ENCODE assay signal across 9 cellular contexts in the genomic region with DNA sequence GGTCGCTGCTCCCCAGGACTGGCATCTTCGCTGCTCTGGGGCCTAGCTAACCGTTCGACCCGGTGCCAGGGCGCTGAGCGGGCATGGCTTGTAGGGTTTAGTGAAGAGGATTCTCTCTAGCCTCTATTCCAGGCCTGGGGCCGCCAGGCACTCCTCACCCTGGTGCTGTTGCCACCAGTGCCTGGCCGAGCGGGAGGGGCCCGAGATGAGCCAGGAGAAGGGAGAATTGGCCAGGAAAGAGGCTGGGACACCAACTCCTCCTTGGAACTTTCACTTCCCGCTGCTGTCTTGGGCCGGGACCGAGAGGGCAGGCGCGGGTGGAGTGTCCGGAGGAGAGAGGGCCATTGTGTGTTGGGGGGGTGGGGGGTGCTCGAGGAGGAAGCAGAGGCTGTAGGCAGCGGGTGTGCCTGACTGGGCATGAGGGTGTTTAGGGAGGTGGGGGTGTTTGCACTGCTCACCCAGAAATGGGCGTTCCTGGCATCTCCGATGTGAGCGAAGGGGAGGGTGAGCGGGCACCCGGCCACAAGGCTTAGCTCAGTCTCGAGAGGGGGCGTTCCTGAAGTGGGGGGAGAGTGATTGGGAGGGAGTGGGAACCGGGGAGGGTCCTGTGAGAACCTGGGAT. TPM values are rescaled to one million over a fixed set of nuclear protein-coding genes. Genes with fewer than 3 reads are reported as not detected.
DNase-seq lines count a peak whose midpoint lies in the region; ATAC-seq and TF ChIP-seq lines count a peak whose summit lies in the region.
"Had no signal": no experiment of that assay in that cellular context is flagged by ENCODE, and none has a peak within 500 bp of the region (broad histone marks: within the 10 kb centered on the region; RNA-seq: fewer than 3 reads in every experiment).

No MANE protein-coding gene starts in this region.

- H3K27me3 ChIP-seq in adrenal gland, result no peaks in the 10 kb centered on the region
- H3K27me3 ChIP-seq in heart right ventricle, result no peaks in the 10 kb centered on the region

- H3K4me3 ChIP-seq in adrenal gland (peak overlapping the region in 3 of 4 donors; percentile 11 to 82 (median 42)), heart right ventricle (peak overlapping the region; percentile 51 to 98 (median 84))

- H3K4me1 ChIP-seq in ES-I3 (ENCODE audit: insufficient read depth, low read length), result peaks cover 11% of the 10 kb centered on the region; the same call in 1 of the 2 replicates
- peaks cover 12 to 26% of the 10 kb centered on the region in 2 donors for H3K4me1 ChIP-seq in adrenal gland (replicated peaks in 1 of 2)
- H3K4me1 ChIP-seq in heart right ventricle, result peaks cover 12 to 45% (median 27%) of the 10 kb centered on the region in 9 donors

- H3K27ac ChIP-seq in adrenal gland, result peak overlapping the region in 4 of 5 donors; percentile 38 to 99 (median 90)
- peak overlapping the region; percentile 53 to 98 (median 94) for H3K27ac ChIP-seq in heart right ventricle

- peak; percentile 49 for DNase-seq in HPDE6-E6E7 (ENCODE audit: extremely low spot score)
- DNase-seq in adrenal gland, result peak; percentile 39 to 69 (median 47)
- peak; percentile 71 to 79 for DNase-seq in heart right ventricle
- peak; percentile 28 for DNase-seq in pons (ENCODE audit: low spot score)
- no peak for DNase-seq in NCI-H1930 (lab: John Stamatoyannopoulos, UW)
- DNase-seq in retina, result no peak

- intact Hi-C loops in adrenal gland (cut with DNase I) (no loop called here), heart right ventricle (cut with DNase I) (loop anchor here in 4 of 10 donors (2.0 to 10.0 kb wide), 7 partner anchors 33 to 567 kb away; a partner anchor contains a TSS)

- no peak for TF ChIP-seq CTCF in adrenal gland (IDR thresholded peaks at IDR 0.05)
- no peak for TF ChIP-seq CTCF in heart right ventricle (IDR thresholded peaks at IDR 0.05)

- H3K36me3 ChIP-seq in ES-I3 (ENCODE audit: insufficient read depth, low read length) (no peaks in the 10 kb centered on the region), adrenal gland (replicated peaks in 1 of 2) (peaks cover 0 to 27% of the 10 kb centered on the region in 2 donors), heart right ventricle (peaks cover 0 to 38% (median 20%) of the 10 kb centered on the region in 9 donors)

- 25 to 32% (median 29%) methylated on average over 15 to 27 of the region's 27 CpGs for WGBS in adrenal gland, 4 donors
- 3 to 5% methylated on average over 25 to 27 of the region's 27 CpGs for WGBS in heart right ventricle, 2 donors

- ATAC-seq in SK-N-SH treated with all-trans-retinoic acid at 6 μM for 48 hours (peak; percentile 63), heart right ventricle (peak; percentile 41 to 79 (median 64))

- no peaks in the 10 kb centered on the region for H3K9me3 ChIP-seq in ES-I3 (ENCODE audit: control insufficient read depth, insufficient read depth, low read length)
- H3K9me3 ChIP-seq in adrenal gland (replicated peaks in 1 of 3), result no peaks in the 10 kb centered on the region
- H3K9me3 ChIP-seq in heart right ventricle, result no peaks in the 10 kb centered on the region

- H3K9ac ChIP-seq in ES-I3 (ENCODE audit: low read depth, low read length), result peak overlapping the region; percentile 78

- TF ChIP-seq POLR2A in adrenal gland (IDR thresholded peaks at IDR 0.05), result no peak

TF ChIP-seq in SK-N-SH treated with all-trans-retinoic acid at 6 μM for 48 hours, 23 proteins besides CTCF, POLR2A, EP300 and RAD21:
- TF ChIP-seq PPARA (CRISPR knock-in tag; IDR thresholded peaks at IDR 0.05; ENCODE audit: borderline replicate concordance), result no peak
- TF ChIP-seq, protein P1, sequence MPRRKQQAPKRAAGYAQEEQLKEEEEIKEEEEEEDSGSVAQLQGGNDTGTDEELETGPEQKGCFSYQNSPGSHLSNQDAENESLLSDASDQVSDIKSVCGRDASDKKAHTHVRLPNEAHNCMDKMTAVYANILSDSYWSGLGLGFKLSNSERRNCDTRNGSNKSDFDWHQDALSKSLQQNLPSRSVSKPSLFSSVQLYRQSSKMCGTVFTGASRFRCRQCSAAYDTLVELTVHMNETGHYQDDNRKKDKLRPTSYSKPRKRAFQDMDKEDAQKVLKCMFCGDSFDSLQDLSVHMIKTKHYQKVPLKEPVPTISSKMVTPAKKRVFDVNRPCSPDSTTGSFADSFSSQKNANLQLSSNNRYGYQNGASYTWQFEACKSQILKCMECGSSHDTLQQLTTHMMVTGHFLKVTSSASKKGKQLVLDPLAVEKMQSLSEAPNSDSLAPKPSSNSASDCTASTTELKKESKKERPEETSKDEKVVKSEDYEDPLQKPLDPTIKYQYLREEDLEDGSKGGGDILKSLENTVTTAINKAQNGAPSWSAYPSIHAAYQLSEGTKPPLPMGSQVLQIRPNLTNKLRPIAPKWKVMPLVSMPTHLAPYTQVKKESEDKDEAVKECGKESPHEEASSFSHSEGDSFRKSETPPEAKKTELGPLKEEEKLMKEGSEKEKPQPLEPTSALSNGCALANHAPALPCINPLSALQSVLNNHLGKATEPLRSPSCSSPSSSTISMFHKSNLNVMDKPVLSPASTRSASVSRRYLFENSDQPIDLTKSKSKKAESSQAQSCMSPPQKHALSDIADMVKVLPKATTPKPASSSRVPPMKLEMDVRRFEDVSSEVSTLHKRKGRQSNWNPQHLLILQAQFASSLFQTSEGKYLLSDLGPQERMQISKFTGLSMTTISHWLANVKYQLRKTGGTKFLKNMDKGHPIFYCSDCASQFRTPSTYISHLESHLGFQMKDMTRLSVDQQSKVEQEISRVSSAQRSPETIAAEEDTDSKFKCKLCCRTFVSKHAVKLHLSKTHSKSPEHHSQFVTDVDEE (CRISPR knock-in tag; IDR thresholded peaks at IDR 0.05), result no peak
- TF ChIP-seq, protein P2, sequence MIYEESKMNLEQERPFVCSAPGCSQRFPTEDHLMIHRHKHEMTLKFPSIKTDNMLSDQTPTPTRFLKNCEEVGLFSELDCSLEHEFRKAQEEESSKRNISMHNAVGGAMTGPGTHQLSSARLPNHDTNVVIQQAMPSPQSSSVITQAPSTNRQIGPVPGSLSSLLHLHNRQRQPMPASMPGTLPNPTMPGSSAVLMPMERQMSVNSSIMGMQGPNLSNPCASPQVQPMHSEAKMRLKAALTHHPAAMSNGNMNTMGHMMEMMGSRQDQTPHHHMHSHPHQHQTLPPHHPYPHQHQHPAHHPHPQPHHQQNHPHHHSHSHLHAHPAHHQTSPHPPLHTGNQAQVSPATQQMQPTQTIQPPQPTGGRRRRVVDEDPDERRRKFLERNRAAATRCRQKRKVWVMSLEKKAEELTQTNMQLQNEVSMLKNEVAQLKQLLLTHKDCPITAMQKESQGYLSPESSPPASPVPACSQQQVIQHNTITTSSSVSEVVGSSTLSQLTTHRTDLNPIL (CRISPR knock-in tag; IDR thresholded peaks at IDR 0.05; ENCODE audit: low read depth), result no peak
- no peak for TF ChIP-seq ZFP3 (CRISPR knock-in tag; IDR thresholded peaks at IDR 0.05)
- no peak for TF ChIP-seq ZNF70 (CRISPR knock-in tag; IDR thresholded peaks at IDR 0.05)
- TF ChIP-seq ZC3H10 (CRISPR knock-in tag; IDR thresholded peaks at IDR 0.05), result no peak
- TF ChIP-seq, protein P3, sequence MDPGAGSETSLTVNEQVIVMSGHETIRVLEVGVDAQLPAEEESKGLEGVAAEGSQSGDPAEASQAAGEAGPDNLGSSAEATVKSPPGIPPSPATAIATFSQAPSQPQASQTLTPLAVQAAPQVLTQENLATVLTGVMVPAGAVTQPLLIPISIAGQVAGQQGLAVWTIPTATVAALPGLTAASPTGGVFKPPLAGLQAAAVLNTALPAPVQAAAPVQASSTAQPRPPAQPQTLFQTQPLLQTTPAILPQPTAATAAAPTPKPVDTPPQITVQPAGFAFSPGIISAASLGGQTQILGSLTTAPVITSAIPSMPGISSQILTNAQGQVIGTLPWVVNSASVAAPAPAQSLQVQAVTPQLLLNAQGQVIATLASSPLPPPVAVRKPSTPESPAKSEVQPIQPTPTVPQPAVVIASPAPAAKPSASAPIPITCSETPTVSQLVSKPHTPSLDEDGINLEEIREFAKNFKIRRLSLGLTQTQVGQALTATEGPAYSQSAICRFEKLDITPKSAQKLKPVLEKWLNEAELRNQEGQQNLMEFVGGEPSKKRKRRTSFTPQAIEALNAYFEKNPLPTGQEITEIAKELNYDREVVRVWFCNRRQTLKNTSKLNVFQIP (CRISPR knock-in tag; IDR thresholded peaks at IDR 0.05; ENCODE audit: borderline replicate concordance, low read depth), result no peak
- no peak for TF ChIP-seq TOX (CRISPR knock-in tag; IDR thresholded peaks at IDR 0.05; ENCODE audit: borderline replicate concordance)
- TF ChIP-seq ZNF8 (CRISPR knock-in tag; IDR thresholded peaks at IDR 0.05), result no peak
- TF ChIP-seq BACH2 (CRISPR knock-in tag; IDR thresholded peaks at IDR 0.05; ENCODE audit: borderline replicate concordance), result no peak
- no peak for TF ChIP-seq SNAI2 (CRISPR knock-in tag; IDR thresholded peaks at IDR 0.05)
- no peak for TF ChIP-seq TCF4 (CRISPR knock-in tag; IDR thresholded peaks at IDR 0.05; ENCODE audit: borderline replicate concordance)
- TF ChIP-seq ESRRG (CRISPR knock-in tag; IDR thresholded peaks at IDR 0.05), result no peak
TF ChIP-seq in SK-N-SH treated with all-trans-retinoic acid at 6 μM for 48 hours: peak in this region for 0.

RNA-seq across cellular contexts. Expression of a gene that starts 0.8 kb away (rescaled TPM):
- total RNA-seq in adrenal gland (10 to 100 TPM; 41.9 to 84.2 (median 59.3) TPM), heart right ventricle (100 to 1,000 TPM in 1 of 10 donors, 10 to 100 TPM in 9; 46.7 to 146 (median 58.5) TPM)
- polyA plus RNA-seq in adrenal gland (100 to 1,000 TPM in 2 of 3 donors, 10 to 100 TPM in 1; 16.1 to 269 (median 240) TPM), heart right ventricle (100 to 1,000 TPM; 144 to 305 TPM)

RNA-seq across cellular contexts. Expression of a gene that starts 11.7 kb away (rescaled TPM):
- 10 to 100 TPM in 4 of 8 donors, 1 to 10 TPM in 4; 3.5 to 25.7 (median 11.2) TPM for total RNA-seq in adrenal gland
- 10 to 100 TPM; 10.0 to 23.5 (median 12.1) TPM for polyA plus RNA-seq in adrenal gland
- 1 to 10 TPM in 8 of 10 donors, under 1 TPM in 2; 0.49 to 2.8 (median 1.8) TPM for total RNA-seq in heart right ventricle
- polyA plus RNA-seq in heart right ventricle, result 1 to 10 TPM; 4.2 to 5.4 TPM

RNA-seq across cellular contexts. Expression of a gene that starts 18.3 kb away (rescaled TPM):
- total RNA-seq in adrenal gland (not detected), heart right ventricle (not detected)
- polyA plus RNA-seq in adrenal gland (not detected), heart right ventricle (under 1 TPM in 1 of 2 donors, not detected in 1; 0.29 TPM)
- polyA plus RNA-seq: adipose tissue had no signal

RNA-seq across cellular contexts. Expression of a gene that starts 18.3 kb away (rescaled TPM):
- total RNA-seq in adrenal gland (1 to 10 TPM in 3 of 8 donors, under 1 TPM in 3, not detected in 2; 0.14 to 2.4 (median 1.1) TPM), heart right ventricle (under 1 TPM in 9 of 10 donors, not detected in 1; 0.15 to 0.67 (median 0.30) TPM)
- polyA plus RNA-seq in adrenal gland (10 to 100 TPM in 1 of 3 donors, 1 to 10 TPM in 1, under 1 TPM in 1; 0.24 to 15.2 (median 8.5) TPM), heart right ventricle (1 to 10 TPM in 1 of 2 donors, under 1 TPM in 1; 0.38 to 1.8 TPM)

RNA-seq across cellular contexts. Expression of a gene that starts 26.7 kb away (rescaled TPM):
- 1 to 10 TPM; 1.4 to 6.6 (median 2.7) TPM for total RNA-seq in adrenal gland
- 1 to 10 TPM; 2.8 to 4.0 (median 3.7) TPM for polyA plus RNA-seq in adrenal gland
- total RNA-seq in heart right ventricle, result 1 to 10 TPM in 1 of 10 donors, under 1 TPM in 8, not detected in 1; 0.23 to 1.9 (median 0.46) TPM
- polyA plus RNA-seq in heart right ventricle, result 1 to 10 TPM in 1 of 2 donors, under 1 TPM in 1; 0.95 to 1.8 TPM

Comparison
In these comparisons a context has a peak if more than half of its experiments do, and no peak if none do; other contexts are left out.
1. DNase-seq: peak in HPDE6-E6E7 (single experiment), adrenal gland (7 of 7), heart right ventricle (2 of 2) and pons (single experiment); none in NCI-H1930 (0 of 2) and retina (single experiment).